In genomic region chr19:12796146-12797071, GRCh38 we compare ENCODE assay signal across 8 cellular contexts. TPM values are rescaled to one million over a fixed set of nuclear protein-coding genes. Genes with fewer than 3 reads are reported as not detected.
A peak's percentile ranks its signal among the peaks of the same experiment; 100 is the strongest.
DNase-seq lines count a peak whose midpoint lies in the region; ATAC-seq and TF ChIP-seq lines count a peak whose summit lies in the region.

No MANE protein-coding gene starts in this region.

- H3K4me3 ChIP-seq in epithelial cell of esophagus (ENCODE audit: low read length), result no peak overlapping the region
- no peak overlapping the region for H3K4me3 ChIP-seq in mucosa of descending colon
- H3K4me3 ChIP-seq in stomach smooth muscle (ENCODE audit: low read length in 2 of 2), result peak overlapping the region in 1 of 2 donors; percentile 54

- no peaks in the 10 kb centered on the region for H3K27me3 ChIP-seq in stomach smooth muscle (ENCODE audit: control insufficient read depth in 1 of 2, insufficient read depth in 2 of 2, low read length in 2 of 2)

- H3K9me3 ChIP-seq in mucosa of descending colon (no peaks in the 10 kb centered on the region), stomach smooth muscle (ENCODE audit: control insufficient read depth in 2 of 2, low read length in 2 of 2) (no peaks in the 10 kb centered on the region)

- peaks cover 28% of the 10 kb centered on the region for H3K4me1 ChIP-seq in mucosa of descending colon (ENCODE audit: low read depth)
- H3K4me1 ChIP-seq in stomach smooth muscle (ENCODE audit: control insufficient read depth, insufficient read depth, low read length), result peaks cover 34% of the 10 kb centered on the region

- ATAC-seq in mucosa of descending colon (peak; percentile 43), GM19035 (IDR thresholded peaks at IDR 0.05; ENCODE audit: unreplicated experiment) (no peak)

- TF ChIP-seq CTCF in epithelial cell of esophagus (IDR thresholded peaks at IDR 0.05; ENCODE audit: insufficient read depth, low read depth, low read length, missing control alignments) (peak; percentile 97), mucosa of descending colon (IDR thresholded peaks at IDR 0.05) (peak; percentile 86)

- intact Hi-C loops in mucosa of descending colon (cut with DNase I, micrococcal nuclease), result loop anchor here (2.0 to 5.0 kb wide), 2 partner anchors 20 to 34 kb away; no protein-coding TSS in a partner anchor

- H3K9ac ChIP-seq in stomach smooth muscle (ENCODE audit: low read length in 2 of 2), result peak overlapping the region in 1 of 2 donors; percentile 14

- no peaks in the 10 kb centered on the region for H3K36me3 ChIP-seq in mucosa of descending colon (ENCODE audit: low read depth)
- peaks cover 16 to 17% of the 10 kb centered on the region in 2 donors for H3K36me3 ChIP-seq in stomach smooth muscle (ENCODE audit: control insufficient read depth in 2 of 2, insufficient read depth in 2 of 2, low read length in 2 of 2)

- H3K27ac ChIP-seq in stomach smooth muscle (ENCODE audit: low read length), result peak overlapping the region; percentile 24

- peak in 10 of 14 donors; percentile 36 to 71 (median 58) for DNase-seq in C1 segment of cervical spinal cord (lab: John Stamatoyannopoulos, UW)
- peak; percentile 71 for DNase-seq in HT1080 (ENCODE audit: low read depth)
- peak; percentile 42 for DNase-seq in NOMO-1 treated with dmso at 0.1 percent for 144 hours (lab: John Stamatoyannopoulos, UW; ENCODE audit: unreplicated experiment)
- DNase-seq in activated CD8-positive, alpha-beta memory T cell treated with anti-CD3 and anti-CD28 coated beads, Interleukin-2, amount 50 U/mL, for 48 hours, result peak; percentile 86
- DNase-seq in epithelial cell of esophagus (ENCODE audit: low read depth), result peak; percentile 78
- peak; percentile 78 to 79 (median 78) for DNase-seq in mucosa of descending colon

RNA-seq across cellular contexts. Expression of gene JUNB, which starts 5.1 kb away (rescaled TPM):
- 33.9 and 38.1 TPM in 2 replicates for total RNA-seq in HT1080 (2014; rRNA removed; shearing (Covaris generic))
- 39.8 and 41.9 TPM in 2 replicates for polyA plus RNA-seq in HT1080 (2015; cell fraction: cytosol; rRNA removed)
- polyA plus RNA-seq in HT1080 (2015; cell fraction: nucleus; rRNA removed), result 59.5 and 65.1 TPM in 2 replicates
- total RNA-seq in mucosa of descending colon, result 100 to 1,000 TPM; 170 to 191 (median 191) TPM

RNA-seq across cellular contexts. Expression of gene PRDX2, which starts 5.2 kb away (rescaled TPM):
- 88.6 and 94.3 TPM in 2 replicates for total RNA-seq in HT1080 (2014; rRNA removed; shearing (Covaris generic))
- 110 and 115 TPM in 2 replicates for polyA plus RNA-seq in HT1080 (2015; cell fraction: cytosol; rRNA removed)
- 72.9 and 85.9 TPM in 2 replicates for polyA plus RNA-seq in HT1080 (2015; cell fraction: nucleus; rRNA removed)
- total RNA-seq in mucosa of descending colon, result 100 to 1,000 TPM; 225 to 266 (median 256) TPM

RNA-seq across cellular contexts. Expression of gene THSD8, which starts 5.5 kb away (rescaled TPM):
- total RNA-seq in HT1080 (2014; rRNA removed; shearing (Covaris generic)), result not detected in 2 replicates
- polyA plus RNA-seq in HT1080 (2015; cell fraction: cytosol; rRNA removed), result 0.10 TPM in 1 of 2 replicates, not detected in the other
- not detected in 2 replicates for polyA plus RNA-seq in HT1080 (2015; cell fraction: nucleus; rRNA removed)
- 10 to 100 TPM in 1 of 3 donors, 1 to 10 TPM in 2; 1.5 to 10.4 (median 2.7) TPM for total RNA-seq in mucosa of descending colon

RNA-seq across cellular contexts. Expression of gene RNASEH2A, which starts 10.0 kb away (rescaled TPM):
- total RNA-seq in HT1080 (2014; rRNA removed; shearing (Covaris generic)), result 52.9 and 68.6 TPM in 2 replicates
- 31.8 and 34.6 TPM in 2 replicates for polyA plus RNA-seq in HT1080 (2015; cell fraction: cytosol; rRNA removed)
- 37.5 and 41.2 TPM in 2 replicates for polyA plus RNA-seq in HT1080 (2015; cell fraction: nucleus; rRNA removed)
- total RNA-seq in mucosa of descending colon, result 10 to 100 TPM in 1 of 3 donors, 1 to 10 TPM in 2; 5.5 to 12.4 (median 6.5) TPM

RNA-seq across cellular contexts. Expression of gene HOOK2, which starts 21.1 kb away (rescaled TPM):
- total RNA-seq in HT1080 (2014; rRNA removed; shearing (Covaris generic)), result 4.7 and 6.9 TPM in 2 replicates
- polyA plus RNA-seq in HT1080 (2015; cell fraction: cytosol; rRNA removed), result 3.0 and 4.1 TPM in 2 replicates
- 19.2 and 34.5 TPM in 2 replicates for polyA plus RNA-seq in HT1080 (2015; cell fraction: nucleus; rRNA removed)
- 10 to 100 TPM; 52.2 to 91.9 (median 69.0) TPM for total RNA-seq in mucosa of descending colon
